ENCODE assay signal across 23 cellular contexts in genomic region chr7:55431898-55432297, GRCh38.
"Had no signal": no experiment of that assay in that cellular context is flagged by ENCODE, and none has a peak within 500 bp of the region (broad histone marks: within the 10 kb centered on the region; RNA-seq: fewer than 3 reads in every experiment).

No MANE protein-coding gene starts in this region.

- ATAC-seq: activated CD8-positive, alpha-beta T cell treated with anti-CD3 and anti-CD28 coated beads, Interleukin-2, amount 10 ng/mL, durations not matched to agents 7 days and 5 days; WTC11 had no signal

- H3K4me3 ChIP-seq: breast epithelium, Peyer's patch, SJCRH30 had no signal

- H3K27ac ChIP-seq: breast epithelium, RWPE1, SJCRH30 had no signal

- H3K36me3 ChIP-seq: breast epithelium, Peyer's patch had no signal

- DNase-seq: activated CD4-positive, alpha-beta T cell treated with anti-CD3 and anti-CD28 coated beads for 48 hours; activated CD4-positive, alpha-beta T cell treated with anti-CD3 and anti-CD28 coated beads, Interleukin-2, amount 50 U/mL, for 4 hours; activated CD4-positive, CD25-positive, alpha-beta regulatory T cell treated with anti-CD3 and anti-CD28 coated beads, Interleukin-2, amount 50 U/mL, for 72 hours; activated CD8-positive, alpha-beta T cell treated with anti-CD3 and anti-CD28 coated beads, Interleukin-2, amount 10 ng/mL, durations not matched to agents 7 days and 5 days; activated effector memory CD4-positive, alpha-beta T cell treated with Interleukin-2 at 50 U/mL for 16 hours; activated naive CD4-positive, alpha-beta T cell; activated T-cell treated with anti-CD3 and anti-CD28 coated beads, Interleukin-2, amount 50 U/mL, for 24 hours; aorta; KG1; NCI-H1092; NCI-H1417; NCI-H1694; NCI-H2029; NCI-H510A treated with DMSO at 0.1 percent for 48 hours; NCI-H69; NK-92 treated with Interleukin-12 subunit alpha and Interleukin-12 subunit beta, amount 100 ng/mL, for 24 hours; Peyer's patch; Right ventricle myocardium superior; SJCRH30; SK-N-SH had no signal

- H3K27me3 ChIP-seq: breast epithelium, Peyer's patch, SJCRH30 had no signal

- H3K9me3 ChIP-seq: breast epithelium, Peyer's patch, SJCRH30, SK-N-SH had no signal

- H3K4me1 ChIP-seq: breast epithelium, Peyer's patch had no signal
